ENCODE assay signal across 8 cellular contexts in the genomic region with DNA sequence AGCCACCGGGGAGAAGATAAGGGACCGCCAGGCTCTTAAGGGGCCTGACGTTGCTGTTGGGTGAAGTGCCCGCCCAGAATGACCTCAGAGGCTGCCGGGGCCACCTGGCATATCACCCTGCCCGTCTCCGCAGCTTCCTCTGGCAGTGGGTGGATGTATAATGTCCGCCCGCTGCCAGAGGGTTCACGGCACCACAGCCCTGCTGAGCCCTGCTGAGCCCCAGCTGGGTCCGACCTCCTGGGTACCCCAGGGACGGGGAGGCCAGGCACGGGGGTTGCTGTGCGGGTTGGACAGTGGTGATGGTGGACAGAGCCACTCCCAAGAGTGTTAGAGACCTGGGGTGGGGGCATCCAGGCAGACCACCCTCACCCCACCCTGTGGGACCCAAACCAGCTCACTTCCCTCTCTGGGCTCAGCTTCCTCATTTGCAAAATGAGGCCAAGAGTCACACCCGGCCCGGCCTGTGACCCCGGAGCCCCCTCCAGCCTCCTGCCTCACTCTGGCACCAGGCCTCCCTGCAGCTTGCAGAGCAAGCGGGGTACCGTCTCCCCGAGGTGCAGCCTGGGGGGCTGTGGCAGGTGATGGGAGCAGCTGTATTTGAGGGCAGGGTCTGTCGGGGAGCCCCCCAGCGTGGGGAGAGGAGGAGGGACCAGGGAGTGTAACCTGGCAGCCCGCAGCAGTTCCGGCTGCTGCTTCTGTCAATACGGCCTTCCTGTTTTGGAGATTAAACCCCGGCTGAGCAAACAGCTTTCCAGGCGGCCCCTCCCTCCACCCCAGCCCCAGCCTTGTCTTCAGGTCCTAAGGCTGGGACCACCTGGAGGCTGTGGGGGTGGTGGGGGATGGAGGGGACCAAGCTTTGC. TPM values are rescaled to one million over a fixed set of nuclear protein-coding genes. Genes with fewer than 3 reads are reported as not detected.
A peak's percentile ranks its signal among the peaks of the same experiment; 100 is the strongest.
DNase-seq lines count a peak whose midpoint lies in the region; ATAC-seq and TF ChIP-seq lines count a peak whose summit lies in the region.

No MANE protein-coding gene starts in this region.

- H3K4me1 ChIP-seq in ascending aorta (peaks cover 0 to 4% of the 10 kb centered on the region in 2 donors), psoas muscle (peaks cover 20% of the 10 kb centered on the region), foreskin keratinocyte (peaks cover 6% of the 10 kb centered on the region)

- no peak for ATAC-seq in psoas muscle
- ATAC-seq in HG03460 (IDR thresholded peaks at IDR 0.05; ENCODE audit: unreplicated experiment): no peak
- no peak for ATAC-seq in foreskin keratinocyte
- no peak for ATAC-seq in GM18861 (IDR thresholded peaks at IDR 0.05; ENCODE audit: unreplicated experiment)

- 42 to 51% (median 46%) methylated on average over 26 to 27 of the region's 27 CpGs for WGBS in psoas muscle, 3 donors

- H3K27me3 ChIP-seq in ascending aorta (no peaks in the 10 kb centered on the region), psoas muscle (ENCODE audit: insufficient read depth in 3 of 3, low read length in 2 of 3) (peaks cover 0 to 4% (median 0%) of the 10 kb centered on the region in 3 donors), foreskin keratinocyte (peaks cover 2% of the 10 kb centered on the region)

- H3K36me3 ChIP-seq in ascending aorta: no peaks in the 10 kb centered on the region
- H3K36me3 ChIP-seq in psoas muscle (ENCODE audit: insufficient read depth in 1 of 2, low read depth in 1 of 2): no peaks in the 10 kb centered on the region

- H3K27ac ChIP-seq in ascending aorta (peak overlapping the region; percentile 10 to 11), psoas muscle (no peak overlapping the region), foreskin keratinocyte (no peak overlapping the region)

- H3K4me3 ChIP-seq in ascending aorta (no peak overlapping the region), psoas muscle (no peak overlapping the region)

- DNase-seq in stimulated activated CD4-positive, alpha-beta T cell treated with anti-CD3 and anti-CD28 coated beads, Interleukin-15, amount 100 ng/mL, for 24 hours: peak; percentile 68
- DNase-seq in stimulated activated CD4-positive, alpha-beta T cell treated with anti-CD3 and anti-CD28 coated beads, Interleukin-12 subunit alpha, Interleukin-12 subunit beta, amount 100 ng/mL, for 4 hours: no peak
- peak; percentile 72 for DNase-seq in SKM-1 (lab: John Stamatoyannopoulos, UW; ENCODE audit: unreplicated experiment)
- no peak for DNase-seq in ascending aorta (ENCODE audit: low spot score in 2 of 2)
- DNase-seq in psoas muscle: peak; percentile 51 to 76
- DNase-seq in foreskin keratinocyte: no peak

- H3K9me3 ChIP-seq in ascending aorta (no peaks in the 10 kb centered on the region), psoas muscle (no peaks in the 10 kb centered on the region)

- TF ChIP-seq CTCF in ascending aorta (IDR thresholded peaks at IDR 0.05): no peak
- no peak for TF ChIP-seq CTCF in psoas muscle (IDR thresholded peaks at IDR 0.05)
- TF ChIP-seq CTCF in foreskin keratinocyte (conservative IDR thresholded peaks at IDR 0.05): no peak

- intact Hi-C loops in ascending aorta (cut with DNase I): no loop called here
- intact Hi-C loops in psoas muscle (cut with DNase I): no loop called here

RNA-seq across cellular contexts. Expression of a gene that starts 8.4 kb away (rescaled TPM):
- total RNA-seq in ascending aorta (102 TPM), psoas muscle (1 to 10 TPM; 2.4 to 3.0 (median 2.8) TPM), foreskin keratinocyte (17.7 and 21.5 TPM in 2 replicates)
- polyA plus RNA-seq in psoas muscle (1 to 10 TPM; 1.3 to 2.1 (median 2.0) TPM), foreskin keratinocyte (15.9 and 17.6 TPM in 2 replicates)

RNA-seq across cellular contexts. Expression of a gene that starts 34.9 kb away (rescaled TPM):
- total RNA-seq in ascending aorta: not detected
- not detected for total RNA-seq in psoas muscle
- polyA plus RNA-seq in psoas muscle: not detected
- not detected in 2 replicates for total RNA-seq in foreskin keratinocyte
- polyA plus RNA-seq in foreskin keratinocyte: not detected in 2 replicates

RNA-seq across cellular contexts. Expression of a gene that starts 44.2 kb away (rescaled TPM):
- total RNA-seq in ascending aorta (84.0 TPM), psoas muscle (10 to 100 TPM; 11.9 to 14.3 (median 12.5) TPM), foreskin keratinocyte (23.7 and 26.6 TPM in 2 replicates)
- polyA plus RNA-seq in psoas muscle (10 to 100 TPM; 13.2 to 14.8 (median 14.4) TPM), foreskin keratinocyte (26.6 and 27.2 TPM in 2 replicates)

RNA-seq across cellular contexts. Expression of a gene that starts 47.6 kb away (rescaled TPM):
- total RNA-seq in ascending aorta (11.4 TPM), psoas muscle (1 to 10 TPM; 5.6 to 8.5 (median 7.1) TPM), foreskin keratinocyte (12.2 and 13.2 TPM in 2 replicates)
- polyA plus RNA-seq in psoas muscle (1 to 10 TPM; 2.4 to 9.6 (median 6.5) TPM), foreskin keratinocyte (6.6 and 6.9 TPM in 2 replicates)

Comparison
In these comparisons a context has a peak if more than half of its experiments do, and no peak if none do; other contexts are left out.
1. DNase-seq: peak in stimulated activated CD4-positive, alpha-beta T cell treated with anti-CD3 and anti-CD28 coated beads, Interleukin-15, amount 100 ng/mL, for 24 hours (single experiment), SKM-1 (single experiment) and psoas muscle (2 of 2); none in stimulated activated CD4-positive, alpha-beta T cell treated with anti-CD3 and anti-CD28 coated beads, Interleukin-12 subunit alpha, Interleukin-12 subunit beta, amount 100 ng/mL, for 4 hours (single experiment), ascending aorta (0 of 2) and foreskin keratinocyte (0 of 2).
2. H3K27ac ChIP-seq: peak in ascending aorta (2 of 2); none in psoas muscle (single experiment) and foreskin keratinocyte (single experiment).